8 cellular contexts compared by ENCODE assay signal in the genomic region with DNA sequence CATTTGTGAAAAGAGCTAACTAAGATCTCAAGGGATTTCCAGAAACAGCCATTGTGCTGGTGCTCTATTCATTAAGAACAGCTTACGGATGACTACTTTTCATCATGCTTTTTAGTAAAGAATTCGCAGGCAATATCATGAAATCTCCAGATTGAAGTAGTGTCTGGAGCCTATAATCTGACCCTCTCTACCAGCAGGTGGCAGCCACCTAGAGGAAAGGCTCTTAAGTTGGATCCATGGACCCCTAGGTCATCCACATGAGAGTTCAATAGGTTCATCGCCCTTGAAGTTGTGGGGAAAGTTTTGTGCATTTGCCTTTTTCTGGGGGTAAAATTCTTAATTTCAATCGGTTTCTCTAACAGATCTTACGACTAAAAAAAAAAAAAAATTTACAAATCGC.
DNase-seq lines count a peak whose midpoint lies in the region; ATAC-seq and TF ChIP-seq lines count a peak whose summit lies in the region.

No MANE protein-coding gene starts in this region.

- no TSS peak for BruUV-seq in A673 (replicated peaks; lab: Mats Ljungman, UMichigan)

- no peak overlapping the region for H3K27ac ChIP-seq in A673 (ENCODE audit: low read depth, low read length, poor library complexity, severe bottlenecking)

- no peak overlapping the region for H3K4me3 ChIP-seq in A673 (ENCODE audit: low read depth, low read length, poor library complexity, severe bottlenecking)

- intact Hi-C loops in A673 (cut with micrococcal nuclease; ENCODE audit: unreplicated experiment) (no loop called here), posterior cingulate gyrus (cut with DNase I) (no loop called here)

- no peaks in the 10 kb centered on the region for H3K9me3 ChIP-seq in A673 (ENCODE audit: low read depth, low read length, poor library complexity, severe bottlenecking)

- no peaks in the 10 kb centered on the region for H3K36me3 ChIP-seq in A673 (ENCODE audit: insufficient read depth, low read length, poor library complexity, severe bottlenecking)

- TF ChIP-seq CTCF in A673 (conservative IDR thresholded peaks at IDR 0.05; ENCODE audit: low read depth, low read length) (peak; percentile 58), GM12872 (IDR thresholded peaks at IDR 0.05; ENCODE audit: insufficient read depth, low read depth, low read length) (peak; percentile 63)

- H3K27me3 ChIP-seq in A673 (replicated peaks; ENCODE audit: insufficient read depth, low read depth, low read length, poor library complexity): no peaks in the 10 kb centered on the region

- no peak for ATAC-seq in esophagus mucosa
- no peak for ATAC-seq in HG03342 (IDR thresholded peaks at IDR 0.05; ENCODE audit: unreplicated experiment)

- peak; percentile 50 for DNase-seq in A673 (ENCODE audit: low spot score)
- peak; percentile 45 for DNase-seq in NOMO-1 treated with dmso at 0.1 percent for 144 hours (lab: John Stamatoyannopoulos, UW; ENCODE audit: unreplicated experiment)
- peak; percentile 41 to 49 for DNase-seq in erythroblast (lab: John Stamatoyannopoulos, UW)
- DNase-seq in posterior cingulate gyrus: no peak
- no peak for DNase-seq in epidermal melanocyte (ENCODE audit: insufficient read length, low spot score)

- POLR2A ChIA-PET in A673 (lab: Charles Lee; ENCODE audit: low non-redundant PET): no interaction called here

- CTCF ChIA-PET in A673 (lab: Charles Lee): interaction anchor here (0.6 kb wide), 1 partner anchor 34 kb away, joined by 4 read pairs; no protein-coding TSS in a partner anchor

- H3K4me1 ChIP-seq in A673 (ENCODE audit: insufficient read depth, low read length, poor library complexity, severe bottlenecking): peaks cover 9% of the 10 kb centered on the region

- no peak for TF ChIP-seq POLR2A in erythroblast (IDR thresholded peaks at IDR 0.05; ENCODE audit: low read length)

Comparison
In these comparisons a context has a peak if more than half of its experiments do, and no peak if none do; other contexts are left out.
1. DNase-seq: peak in A673 (single experiment), NOMO-1 treated with dmso at 0.1 percent for 144 hours (single experiment) and erythroblast (2 of 2); none in posterior cingulate gyrus (0 of 10) and epidermal melanocyte (single experiment).